In genomic region chr12:23202746-23203145, GRCh38 we compare ENCODE assay signal across 27 cellular contexts.
DNase-seq lines count a peak whose midpoint lies in the region; ATAC-seq and TF ChIP-seq lines count a peak whose summit lies in the region.
"Had no signal": no experiment of that assay in that cellular context is flagged by ENCODE, and none has a peak within 500 bp of the region (broad histone marks: within the 10 kb centered on the region; RNA-seq: fewer than 3 reads in every experiment).

No MANE protein-coding gene starts in this region.

- H3K9me3 ChIP-seq in neural cell (ENCODE audit: low read length): no peaks in the 10 kb centered on the region
- no peaks in the 10 kb centered on the region for H3K9me3 ChIP-seq in PC-3 (ENCODE audit: low read length)
- H3K9me3 ChIP-seq: A549, BE2C, BLaER1, Caco-2 had no signal

- H3K79me2 ChIP-seq in neural cell (replicated peaks; ENCODE audit: insufficient read depth, low read length) (no peaks in the 10 kb centered on the region), PC-3 (ENCODE audit: low read length) (no peaks in the 10 kb centered on the region)

- intact Hi-C loops in PC-3 (cut with micrococcal nuclease): no loop called here

- DNase-seq in PC-3: no peak
- DNase-seq: 8988T; ACHN; AML-193; BE2C; C1 segment of cervical spinal cord; Caco-2; Calu3; CD4-positive, alpha-beta memory T cell; CD4-positive, alpha-beta T cell; CD4-positive, CD25-positive, alpha-beta regulatory T cell; CD8-positive, alpha-beta memory T cell; CD8-positive, alpha-beta T cell; COR-L47; DMS 273 treated with DMSO at 0.1 percent for 48 hours; DMS153; DMS53; DMS79; DMS79 treated with DMSO at 0.1 percent for 48 hours; DND-41; EL had no signal

- ATAC-seq in PC-3: no peak
- ATAC-seq: A549; CD8-positive, alpha-beta T cell had no signal

- no peak overlapping the region for H3K9ac ChIP-seq in neural cell (ENCODE audit: low read length)
- H3K9ac ChIP-seq in PC-3 (ENCODE audit: low read length): no peak overlapping the region
- H3K9ac ChIP-seq: BLaER1; BLaER1 treated with 17β-estradiol and CSF1 and Interleukin-3, amounts not matched to agents 10 nM and 100 nM had no signal

- no peak for TF ChIP-seq CTCF in neural cell (IDR thresholded peaks at IDR 0.05; ENCODE audit: poor library complexity, severe bottlenecking)
- no peak for TF ChIP-seq CTCF in PC-3 (conservative IDR thresholded peaks at IDR 0.05; ENCODE audit: low read depth, low read length)

- no peak overlapping the region for H3K27ac ChIP-seq in neural cell (ENCODE audit: low read length)
- H3K27ac ChIP-seq in PC-3 (ENCODE audit: low read length): no peak overlapping the region
- H3K27ac ChIP-seq: 22Rv1; A549; BLaER1; BLaER1 treated with 17β-estradiol and CSF1 and Interleukin-3, amounts not matched to agents 10 nM and 100 nM; C4-2B had no signal

- POLR2A ChIA-PET in PC-3 (lab: Charles Lee; ENCODE audit: unreplicated experiment): no interaction called here

- no peaks in the 10 kb centered on the region for H4K20me1 ChIP-seq in neural cell (ENCODE audit: insufficient read depth)
- H4K20me1 ChIP-seq in PC-3 (ENCODE audit: low read length): no peaks in the 10 kb centered on the region
- H4K20me1 ChIP-seq: BLaER1; BLaER1 treated with 17β-estradiol and CSF1 and Interleukin-3, amounts not matched to agents 10 nM and 100 nM had no signal

- H3K9me2 ChIP-seq in neural cell (ENCODE audit: insufficient read depth, low read length) (no peaks in the 10 kb centered on the region), PC-3 (replicated peaks; ENCODE audit: low read length) (no peaks in the 10 kb centered on the region)

- H3K4me2 ChIP-seq in neural cell (ENCODE audit: low read length) (no peak overlapping the region), PC-3 (ENCODE audit: low read length) (no peak overlapping the region)
- H3K4me2 ChIP-seq: A549; BLaER1; BLaER1 treated with 17β-estradiol and CSF1 and Interleukin-3, amounts not matched to agents 10 nM and 100 nM had no signal

- H2AFZ ChIP-seq in neural cell (ENCODE audit: low read depth, low read length): no peak overlapping the region
- no peak overlapping the region for H2AFZ ChIP-seq in PC-3 (ENCODE audit: low read length)

- H3K4me1 ChIP-seq in PC-3 (ENCODE audit: insufficient read depth, low read length): no peaks in the 10 kb centered on the region
- H3K4me1 ChIP-seq: A549; BE2C; BLaER1 treated with 17β-estradiol and CSF1 and Interleukin-3, amounts not matched to agents 10 nM and 100 nM; Caco-2 had no signal

- BruUV-seq in PC-3 (replicated peaks; lab: Mats Ljungman, UMichigan): no TSS peak

- TF ChIP-seq EP300 in neural cell (conservative IDR thresholded peaks at IDR 0.05; ENCODE audit: poor library complexity, severe bottlenecking): peak; percentile 74

- CTCF ChIA-PET in PC-3 (lab: Charles Lee): no interaction called here

- no peaks in the 10 kb centered on the region for H3F3A ChIP-seq in neural cell (ENCODE audit: insufficient read depth, low read length, poor library complexity, severe bottlenecking)
- H3F3A ChIP-seq in PC-3 (ENCODE audit: low read length, unreplicated experiment): no peaks in the 10 kb centered on the region

- TF ChIP-seq RAD21 in neural cell (conservative IDR thresholded peaks at IDR 0.05): no peak

- H3K27me3 ChIP-seq in neural cell (ENCODE audit: insufficient read depth, low read depth, low read length): no peaks in the 10 kb centered on the region
- no peaks in the 10 kb centered on the region for H3K27me3 ChIP-seq in PC-3 (ENCODE audit: low read length)
- H3K27me3 ChIP-seq: BE2C; BLaER1; BLaER1 treated with 17β-estradiol and CSF1 and Interleukin-3, amounts not matched to agents 10 nM and 100 nM had no signal

- H3K36me3 ChIP-seq in neural cell (ENCODE audit: insufficient read depth, low read length) (no peaks in the 10 kb centered on the region), PC-3 (ENCODE audit: low read depth, low read length) (no peaks in the 10 kb centered on the region)
- H3K36me3 ChIP-seq: BE2C; BLaER1; BLaER1 treated with 17β-estradiol and CSF1 and Interleukin-3, amounts not matched to agents 10 nM and 100 nM had no signal

- H3K4me3 ChIP-seq in neural cell (ENCODE audit: low read length) (no peak overlapping the region), PC-3 (ENCODE audit: low read length) (no peak overlapping the region)
- H3K4me3 ChIP-seq: A549; BLaER1; BLaER1 treated with 17β-estradiol and CSF1 and Interleukin-3, amounts not matched to agents 10 nM and 100 nM had no signal

TF ChIP-seq in neural cell, 6 proteins besides CTCF, POLR2A, EP300 and RAD21:
- TF ChIP-seq MXI1 (conservative IDR thresholded peaks at IDR 0.05; ENCODE audit: poor library complexity, severe bottlenecking) (no peak), POLR2AphosphoS5 (IDR thresholded peaks at IDR 0.05) (peak; percentile 81)
